ENCODE assay signal across 3 cellular contexts in the genomic region with DNA sequence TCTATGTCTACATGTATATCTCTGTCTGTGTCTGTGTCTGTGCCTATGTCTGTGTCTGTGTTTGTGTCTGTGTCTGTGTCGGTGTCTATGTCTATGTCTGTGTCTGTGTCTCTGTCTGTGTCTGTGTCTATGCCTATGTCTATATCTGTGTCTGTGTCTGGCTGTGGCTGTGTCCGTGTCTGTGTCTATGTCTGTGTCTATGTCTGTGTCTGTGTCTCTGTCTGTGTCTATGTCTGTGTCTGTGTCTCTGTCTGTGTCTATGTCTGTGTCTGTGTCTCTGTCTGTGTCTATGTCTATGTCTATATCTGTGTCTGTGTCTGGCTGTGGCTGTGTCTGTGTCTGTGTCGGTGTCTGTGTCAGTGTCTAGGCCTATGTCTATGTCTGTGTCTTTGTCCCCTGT. TPM values are rescaled to one million over a fixed set of nuclear protein-coding genes. Genes with fewer than 3 reads are reported as not detected.
"Had no signal": no experiment of that assay in that cellular context is flagged by ENCODE, and none has a peak within 500 bp of the region (broad histone marks: within the 10 kb centered on the region; RNA-seq: fewer than 3 reads in every experiment).

No MANE protein-coding gene starts in this region.

RNA-seq across cellular contexts. Expression of a gene that starts 11.1 kb away (rescaled TPM):
- total RNA-seq: bronchial epithelial cell, cardiac muscle cell, cerebellum had no signal
- polyA plus RNA-seq: cardiac muscle cell had no signal
